ENCODE assay signal across 8 cellular contexts in genomic region chr4:185470503-185471195, GRCh38. TPM values are rescaled to one million over a fixed set of nuclear protein-coding genes. Genes with fewer than 3 reads are reported as not detected.
DNase-seq lines count a peak whose midpoint lies in the region; ATAC-seq and TF ChIP-seq lines count a peak whose summit lies in the region.

No MANE protein-coding gene starts in this region.

- CTCF ChIA-PET in RWPE1 (lab: Yijun Ruan, JAX): interaction anchor here (0.6 to 3.8 kb wide), 3 partner anchors 127 to 131 kb away, joined by 3 to 29 read pairs (median 4); no protein-coding TSS in a partner anchor

- H3K27ac ChIP-seq in WERI-Rb-1: no peak overlapping the region
- no peak overlapping the region for H3K27ac ChIP-seq in duodenal mucosa (ENCODE audit: low read depth, low read length)
- peak overlapping the region in 1 of 2 donors; percentile 59 for H3K27ac ChIP-seq in lung (ENCODE audit: low read depth in 1 of 2, low read length in 1 of 2)
- H3K27ac ChIP-seq in RWPE1: no peak overlapping the region

- POLR2A ChIA-PET in RWPE1 (lab: Yijun Ruan, JAX; ENCODE audit: low non-redundant PET): no interaction called here

- H3K9me3 ChIP-seq in WERI-Rb-1 (ENCODE audit: severe bottlenecking): no peaks in the 10 kb centered on the region
- H3K9me3 ChIP-seq in duodenal mucosa (ENCODE audit: control insufficient read depth in 1 of 2, low read length in 2 of 2): no peaks in the 10 kb centered on the region
- H3K9me3 ChIP-seq in lung (ENCODE audit: control insufficient read depth in 2 of 2, insufficient read depth in 1 of 2, low read length in 1 of 2): no peaks in the 10 kb centered on the region

- ATAC-seq in Right ventricle myocardium inferior (peak; percentile 1), lung (ENCODE audit: insufficient read depth, low FRiP score) (no peak)

- 5 to 6% methylated on average over 40 to 41 of the region's 41 CpGs for WGBS in lung, 2 donors

- H3K9ac ChIP-seq in duodenal mucosa (ENCODE audit: low read depth in 1 of 2, low read length in 2 of 2): peak overlapping the region; percentile 69 to 76

- TF ChIP-seq EP300 in Ishikawa (IDR thresholded peaks at IDR 0.05; ENCODE audit: borderline replicate concordance): no peak

- H3K27me3 ChIP-seq in WERI-Rb-1 (ENCODE audit: insufficient read depth, low read depth, severe bottlenecking) (no peaks in the 10 kb centered on the region), duodenal mucosa (ENCODE audit: control insufficient read depth in 1 of 2, insufficient read depth in 2 of 2, low read length in 2 of 2) (no peaks in the 10 kb centered on the region), lung (ENCODE audit: control insufficient read depth, insufficient read depth) (no peaks in the 10 kb centered on the region)

- no peak for TF ChIP-seq CTCF in WERI-Rb-1 (IDR thresholded peaks at IDR 0.05; ENCODE audit: low read depth, low read length)
- no peak for TF ChIP-seq CTCF in lung (IDR thresholded peaks at IDR 0.05; ENCODE audit: control extremely low read depth, extremely low read depth)
- TF ChIP-seq CTCF in RWPE1 (conservative IDR thresholded peaks at IDR 0.05; ENCODE audit: low read depth): no peak

- H3K4me1 ChIP-seq in duodenal mucosa (ENCODE audit: control insufficient read depth in 1 of 2, insufficient read depth in 2 of 2, low read length in 2 of 2): peaks cover 4 to 11% of the 10 kb centered on the region in 2 donors
- H3K4me1 ChIP-seq in lung (ENCODE audit: control insufficient read depth in 2 of 2, insufficient read depth in 2 of 2, low read length in 2 of 2): peaks cover 2% of the 10 kb centered on the region in 2 donors

- intact Hi-C loops in Right ventricle myocardium inferior (cut with DNase I): loop anchor here (1.0 to 5.0 kb wide), 6 partner anchors 46 to 567 kb away; partner anchors contain the start of genes PDLIM3 and UFSP2
- intact Hi-C loops in cardiac septum (cut with DNase I): loop anchor here (2.0 to 5.0 kb wide), 4 partner anchors 42 to 268 kb away; partner anchors contain the start of genes CFAP97 and PDLIM3

- no peak for TF ChIP-seq RAD21 in Ishikawa (IDR thresholded peaks at IDR 0.05; ENCODE audit: low read depth)

- no peaks in the 10 kb centered on the region for H3K36me3 ChIP-seq in WERI-Rb-1
- no peaks in the 10 kb centered on the region for H3K36me3 ChIP-seq in duodenal mucosa (ENCODE audit: control insufficient read depth in 1 of 2, insufficient read depth in 2 of 2, low read length in 2 of 2)
- no peaks in the 10 kb centered on the region for H3K36me3 ChIP-seq in lung (ENCODE audit: control insufficient read depth in 2 of 2, insufficient read depth in 2 of 2, low read length in 2 of 2)

- H3K4me3 ChIP-seq in WERI-Rb-1 (ENCODE audit: low read depth, low read length) (peak overlapping the region; percentile 79), duodenal mucosa (ENCODE audit: low read depth in 1 of 2, low read length in 2 of 2) (peak overlapping the region; percentile 80 to 95), lung (peak overlapping the region; percentile 56)

- DNase-seq in Right ventricle myocardium inferior (ENCODE audit: missing footprints) (peak; percentile 84), cardiac septum (ENCODE audit: low spot score) (no peak), WERI-Rb-1 (peak; percentile 35), lung (ENCODE audit: low spot score) (peak; percentile 64), RWPE1 (ENCODE audit: low spot score) (no peak)
- DNase-seq in stimulated activated naive CD4-positive, alpha-beta T cell (lab: John Stamatoyannopoulos, UW): peak in 5 of 6 experiments; percentile 54 to 79 (median 60)

TF ChIP-seq in Ishikawa, 13 proteins besides CTCF, POLR2A, EP300 and RAD21:
- TF ChIP-seq REST (IDR thresholded peaks at IDR 0.05; ENCODE audit: low read depth): no peak
- TF ChIP-seq TCF12 (IDR thresholded peaks at IDR 0.05; ENCODE audit: low read depth): 0 out of 2 replicates have a peak, but pooled peaks have one; percentile 19
- TF ChIP-seq YY1 (IDR thresholded peaks at IDR 0.05; ENCODE audit: low read depth): no peak
- peak; percentile 71 for TF ChIP-seq MAX (IDR thresholded peaks at IDR 0.05)
- TF ChIP-seq NFIC (IDR thresholded peaks at IDR 0.05): 0 out of 2 replicates have a peak, but pooled peaks have one; percentile 20

RNA-seq across cellular contexts. Expression of gene CCDC110, which starts 0.9 kb away (rescaled TPM):
- 1.0 TPM for total RNA-seq in Right ventricle myocardium inferior
- total RNA-seq in cardiac septum: 0.67 TPM
- 1 to 10 TPM; 1.2 to 1.8 TPM for total RNA-seq in lung
- polyA plus RNA-seq in lung: under 1 TPM; 0.31 to 0.61 TPM

RNA-seq across cellular contexts. Expression of gene UFSP2, which starts 44.9 kb away (rescaled TPM):
- total RNA-seq in Right ventricle myocardium inferior (42.0 TPM), cardiac septum (38.8 TPM), lung (10 to 100 TPM; 26.2 to 48.8 TPM)
- polyA plus RNA-seq in lung: 10 to 100 TPM; 13.6 to 17.7 TPM

Comparison
In these comparisons a context has a peak if more than half of its experiments do, and no peak if none do; other contexts are left out.
1. DNase-seq: peak in Right ventricle myocardium inferior (single experiment), WERI-Rb-1 (single experiment), lung (single experiment) and stimulated activated naive CD4-positive, alpha-beta T cell (5 of 6); none in cardiac septum (single experiment) and RWPE1 (single experiment).
2. Peak in every context shown above with its lines, with median percentiles within 50 percentile points of each other: H3K4me3 ChIP-seq.